ENCODE assay signal across 26 cellular contexts in the genomic region with DNA sequence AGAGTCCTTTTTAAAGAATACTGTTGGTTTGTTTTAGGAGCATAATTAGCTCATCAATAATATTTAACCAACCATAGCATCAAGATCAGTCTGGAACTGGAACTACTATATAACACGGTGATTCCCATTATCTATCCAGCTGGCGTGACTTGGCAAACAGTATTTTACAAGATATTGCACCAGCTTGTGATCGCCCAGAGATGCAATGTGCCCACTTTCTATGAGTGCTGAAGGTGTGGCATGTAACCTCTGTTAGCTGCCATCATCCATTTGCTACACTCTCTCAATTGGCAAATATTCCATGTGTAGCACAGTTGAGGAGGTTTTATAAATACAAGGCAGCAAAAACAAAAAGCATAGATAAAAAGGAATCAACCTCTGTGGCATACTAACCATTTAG.
DNase-seq lines count a peak whose midpoint lies in the region; ATAC-seq and TF ChIP-seq lines count a peak whose summit lies in the region.
"Had no signal": no experiment of that assay in that cellular context is flagged by ENCODE, and none has a peak within 500 bp of the region (broad histone marks: within the 10 kb centered on the region; RNA-seq: fewer than 3 reads in every experiment).

No MANE protein-coding gene starts in this region.

- H3K36me3 ChIP-seq in GM23338 (ENCODE audit: insufficient read depth), result no peaks in the 10 kb centered on the region
- H3K36me3 ChIP-seq: BLaER1, tibial artery had no signal

- no peaks in the 10 kb centered on the region for H3K9me3 Mint-ChIP-seq in GM23338
- H3K9me3 Mint-ChIP-seq: nephron had no signal

- H3K4me3 Mint-ChIP-seq in GM23338, result no peak overlapping the region
- H3K4me3 Mint-ChIP-seq: activated CD8-positive, alpha-beta memory T cell treated with anti-CD3 and anti-CD28 coated beads, Interleukin-2, amount 10 ng/mL, durations not matched to agents 7 days and 5 days; activated T-cell treated with anti-CD3 and anti-CD28 coated beads, Interleukin-2, amount 50 U/mL, for 4 hours; effector memory CD8-positive, alpha-beta T cell; nephron; T-helper 17 cell had no signal

- H3K4me3 ChIP-seq in LNCaP clone FGC (ENCODE audit: low read depth, low read length) (no peak overlapping the region), GM23338 (no peak overlapping the region)
- H3K4me3 ChIP-seq: BLaER1, K562, tibial artery had no signal

- H3K27me3 ChIP-seq in GM23338 (ENCODE audit: insufficient read depth), result no peaks in the 10 kb centered on the region
- H3K27me3 ChIP-seq: BLaER1, tibial artery had no signal

- H3K27me3 Mint-ChIP-seq in GM23338 (ENCODE audit: insufficient read depth, low read depth, poor library complexity), result no peaks in the 10 kb centered on the region
- H3K27me3 Mint-ChIP-seq: activated CD8-positive, alpha-beta memory T cell treated with anti-CD3 and anti-CD28 coated beads, Interleukin-2, amount 10 ng/mL, durations not matched to agents 7 days and 5 days; effector memory CD8-positive, alpha-beta T cell; T-helper 17 cell had no signal

- ATAC-seq in GM23338, result no peak
- ATAC-seq: activated CD8-positive, alpha-beta memory T cell treated with anti-CD3 and anti-CD28 coated beads, Interleukin-2, amount 10 ng/mL, durations not matched to agents 7 days and 5 days; activated T-cell treated with anti-CD3 and anti-CD28 coated beads, Interleukin-2, amount 50 U/mL, for 4 hours; effector memory CD8-positive, alpha-beta T cell; esophagus mucosa; K562; T-helper 17 cell had no signal

- no peak overlapping the region for H3K27ac Mint-ChIP-seq in GM23338
- H3K27ac Mint-ChIP-seq: activated CD8-positive, alpha-beta memory T cell treated with anti-CD3 and anti-CD28 coated beads, Interleukin-2, amount 10 ng/mL, durations not matched to agents 7 days and 5 days; effector memory CD8-positive, alpha-beta T cell; nephron; T-helper 17 cell had no signal

- DNase-seq in Caki2 (ENCODE audit: low read depth) (peak; percentile 65), LNCaP clone FGC (ENCODE audit: low read depth) (peak; percentile 35), NCI-H446 (lab: John Stamatoyannopoulos, UW) (peak; percentile 25 to 55), OCI-M1 (lab: John Stamatoyannopoulos, UW) (peak; percentile 81), epidermal melanocyte (ENCODE audit: insufficient read length, low spot score) (no peak), A172 (ENCODE audit: low spot score) (no peak), GM23338 (ENCODE audit: low spot score) (no peak)
- DNase-seq: activated CD4-positive, alpha-beta T cell treated with anti-CD3 and anti-CD28 coated beads, Interleukin-2, amount 50 U/mL, for 4 hours; activated CD8-positive, alpha-beta memory T cell treated with anti-CD3 and anti-CD28 coated beads, Interleukin-2, amount 10 ng/mL, durations not matched to agents 7 days and 5 days; activated gamma-delta T cell treated with Interleukin-2 at 50 U/mL for 16 hours; activated T-cell treated with anti-CD3 and anti-CD28 coated beads, Interleukin-2, amount 50 U/mL, for 4 hours; caudate nucleus; cortex of kidney; effector memory CD8-positive, alpha-beta T cell; foreskin fibroblast; GOT3; NCI-H1436; NCI-H2227 treated with DMSO at 0.1 percent for 48 hours; Right ventricle myocardium superior; stimulated activated CD4-positive, alpha-beta T cell treated with anti-CD3 and anti-CD28 coated beads, Interleukin-4, amount 100 ng/mL, for 24 hours; T-helper 17 cell; tibial artery had no signal

- no peaks in the 10 kb centered on the region for H3K9me2 ChIP-seq in GM23338 (ENCODE audit: insufficient read depth)

- no peaks in the 10 kb centered on the region; the same call in 2 of the 3 replicates for H3K36me3 Mint-ChIP-seq in GM23338 (ENCODE audit: low read depth)
- H3K36me3 Mint-ChIP-seq: activated CD8-positive, alpha-beta memory T cell treated with anti-CD3 and anti-CD28 coated beads, Interleukin-2, amount 10 ng/mL, durations not matched to agents 7 days and 5 days had no signal

- H3K4me1 Mint-ChIP-seq in GM23338, result peaks cover 18% of the 10 kb centered on the region; the same call in 2 of the 3 replicates
- H3K4me1 Mint-ChIP-seq: activated CD8-positive, alpha-beta memory T cell treated with anti-CD3 and anti-CD28 coated beads, Interleukin-2, amount 10 ng/mL, durations not matched to agents 7 days and 5 days; T-helper 17 cell had no signal

- in situ Hi-C loops in Caki2 (cut with HindIII; ENCODE audit: low pct_unique_long_range_greater_than_20kb, low sequenced_read_pairs), result no loop called here

- H3K79me2 ChIP-seq in GM23338 (replicated peaks; ENCODE audit: insufficient read depth), result peaks cover 9% of the 10 kb centered on the region; the same call in 1 of the 2 replicates

- no peaks in the 10 kb centered on the region for H3K4me1 ChIP-seq in GM23338 (ENCODE audit: insufficient read depth)
- H3K4me1 ChIP-seq: BLaER1 had no signal

- H3K4me2 ChIP-seq in GM23338, result no peak overlapping the region
- H3K4me2 ChIP-seq: BLaER1 had no signal

- TF ChIP-seq CTCF in LNCaP clone FGC (IDR thresholded peaks at IDR 0.05; ENCODE audit: control insufficient read depth, extremely low read depth, insufficient read depth), result no peak
- TF ChIP-seq CTCF in GM23338 (conservative IDR thresholded peaks at IDR 0.05; ENCODE audit: low read depth in 2 of 2), result no peak

- no peak overlapping the region for H3K27ac ChIP-seq in GM23338 (ENCODE audit: low read depth)
- H3K27ac ChIP-seq: BLaER1, tibial artery had no signal

- H3F3A ChIP-seq in GM23338 (replicated peaks; ENCODE audit: low read depth), result no peaks in the 10 kb centered on the region

- H2AFZ ChIP-seq in GM23338, result no peak overlapping the region

- H4K20me1 ChIP-seq in GM23338 (replicated peaks; ENCODE audit: insufficient read depth), result peaks cover 5% of the 10 kb centered on the region; the same call in 1 of the 2 replicates
- H4K20me1 ChIP-seq: BLaER1 had no signal

TF ChIP-seq in GM23338, 12 proteins besides CTCF, POLR2A, EP300 and RAD21:
- TF ChIP-seq ZNF331 (CRISPR knock-in tag; IDR thresholded peaks at IDR 0.05; ENCODE audit: low read depth) (no peak), POLR2AphosphoS5 (IDR thresholded peaks at IDR 0.05; ENCODE audit: low read depth) (no peak)

Comparison
In these comparisons a context has a peak if more than half of its experiments do, and no peak if none do; other contexts are left out.
1. DNase-seq: peak in Caki2 (single experiment), LNCaP clone FGC (single experiment), NCI-H446 (2 of 2) and OCI-M1 (single experiment); none in epidermal melanocyte (single experiment), A172 (single experiment) and GM23338 (single experiment).